In the genomic region with DNA sequence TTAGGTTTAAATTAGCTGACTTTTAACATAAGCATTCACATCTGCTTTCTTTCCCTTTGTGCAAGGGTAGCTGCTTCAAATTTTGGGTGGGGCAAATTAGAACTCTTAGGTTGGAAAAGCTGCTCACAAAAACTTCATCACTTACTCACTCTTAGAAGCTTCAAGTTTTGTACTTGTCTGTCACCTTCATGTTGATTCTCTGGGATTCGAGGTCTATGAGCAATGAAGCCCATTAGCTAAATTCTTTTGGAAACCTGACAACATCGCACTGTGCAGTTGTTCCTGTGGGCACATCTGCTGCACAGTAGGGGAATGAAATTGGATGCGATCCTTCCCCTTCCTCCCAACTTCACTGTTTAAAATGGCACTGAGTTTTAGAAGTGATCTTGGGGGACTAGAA, we compare ENCODE assay signal across 16 cellular contexts.
DNase-seq lines count a peak whose midpoint lies in the region; ATAC-seq and TF ChIP-seq lines count a peak whose summit lies in the region.
"Had no signal": no experiment of that assay in that cellular context is flagged by ENCODE, and none has a peak within 500 bp of the region (broad histone marks: within the 10 kb centered on the region; RNA-seq: fewer than 3 reads in every experiment).

No MANE protein-coding gene starts in this region.

- H3K27me3 Mint-ChIP-seq in nephron progenitor cell (ENCODE audit: low read depth, poor library complexity) = no peaks in the 10 kb centered on the region
- H3K27me3 Mint-ChIP-seq in effector memory CD8-positive, alpha-beta T cell = no peaks in the 10 kb centered on the region

- WGBS in sigmoid colon, 2 donors = 91 to 96% methylated on average over 3 of the region's 3 CpGs

- H3K36me3 ChIP-seq in sigmoid colon = no peaks in the 10 kb centered on the region

- no peaks in the 10 kb centered on the region for H3K36me3 Mint-ChIP-seq in nephron progenitor cell (ENCODE audit: low read depth)
- H3K36me3 Mint-ChIP-seq in effector memory CD8-positive, alpha-beta T cell (ENCODE audit: insufficient read depth) = no peaks in the 10 kb centered on the region
- H3K36me3 Mint-ChIP-seq: CD14-positive monocyte had no signal

- H3K27ac ChIP-seq in sigmoid colon = no peak overlapping the region
- H3K27ac ChIP-seq: KMS-11 had no signal

- H3K9me3 ChIP-seq in sigmoid colon = no peaks in the 10 kb centered on the region

- peak; percentile 22 for DNase-seq in AG20443 (ENCODE audit: low spot score)
- peak; percentile 59 for DNase-seq in HFF-Myc (ENCODE audit: extremely low read depth, low read depth)
- peak; percentile 51 for DNase-seq in astrocyte of the spinal cord (ENCODE audit: low read depth, low spot score)
- DNase-seq in nephron progenitor cell = no peak
- no peak for DNase-seq in sigmoid colon
- DNase-seq in GM03348 (ENCODE audit: low spot score) = no peak
- DNase-seq in effector memory CD8-positive, alpha-beta T cell = no peak
- DNase-seq: MM.1S, NCI-H1105, NCI-H187, NCI-H69, SHP77 treated with DMSO at 0.1 percent for 48 hours had no signal

- no peak for TF ChIP-seq EP300 in sigmoid colon (IDR thresholded peaks at IDR 0.05)

- H3K4me3 ChIP-seq in HFF-Myc (replicated peaks; ENCODE audit: low read depth, low read length) = no peak overlapping the region
- H3K4me3 ChIP-seq in astrocyte of the spinal cord (ENCODE audit: low read depth, low read length) = no peak overlapping the region
- no peak overlapping the region for H3K4me3 ChIP-seq in sigmoid colon

- TF ChIP-seq POLR2A in sigmoid colon (IDR thresholded peaks at IDR 0.05) = no peak

- no peaks in the 10 kb centered on the region for H3K9me3 Mint-ChIP-seq in nephron progenitor cell
- no peaks in the 10 kb centered on the region for H3K9me3 Mint-ChIP-seq in effector memory CD8-positive, alpha-beta T cell

- no peaks in the 10 kb centered on the region for H3K27me3 ChIP-seq in sigmoid colon

- in situ Hi-C loops in astrocyte of the spinal cord (cut with HindIII; ENCODE audit: low sequenced_read_pairs) = no loop called here

- H3K4me1 Mint-ChIP-seq in nephron progenitor cell = peaks cover 68% of the 10 kb centered on the region
- no peaks in the 10 kb centered on the region for H3K4me1 Mint-ChIP-seq in effector memory CD8-positive, alpha-beta T cell (ENCODE audit: low read depth in 2 of 2)
- H3K4me1 Mint-ChIP-seq: CD14-positive monocyte had no signal

- no peak for ATAC-seq in HG03159 (IDR thresholded peaks at IDR 0.05; ENCODE audit: unreplicated experiment)
- ATAC-seq in effector memory CD8-positive, alpha-beta T cell (replicated peaks) = no peak
- ATAC-seq: HCT116 had no signal

- no peaks in the 10 kb centered on the region for H3K4me1 ChIP-seq in sigmoid colon

- TF ChIP-seq CTCF in HFF-Myc (IDR thresholded peaks at IDR 0.05; ENCODE audit: low read depth, low read length, missing control alignments) = no peak
- TF ChIP-seq CTCF in astrocyte of the spinal cord (IDR thresholded peaks at IDR 0.05; ENCODE audit: low read depth, low read length) = no peak
- TF ChIP-seq CTCF in nephron progenitor cell (IDR thresholded peaks at IDR 0.05) = no peak
- no peak for TF ChIP-seq CTCF in sigmoid colon (IDR thresholded peaks at IDR 0.05)

- intact Hi-C loops in sigmoid colon (cut with DNase I) = no loop called here

- peak overlapping the region; percentile 33 for H3K27ac Mint-ChIP-seq in nephron progenitor cell
- no peak overlapping the region for H3K27ac Mint-ChIP-seq in effector memory CD8-positive, alpha-beta T cell
- H3K27ac Mint-ChIP-seq: CD14-positive monocyte had no signal

- H3K4me3 Mint-ChIP-seq in nephron progenitor cell = no peak overlapping the region
- H3K4me3 Mint-ChIP-seq in effector memory CD8-positive, alpha-beta T cell = no peak overlapping the region
- H3K4me3 Mint-ChIP-seq: CD14-positive monocyte had no signal

Comparison
In these comparisons a context has a peak if more than half of its experiments do, and no peak if none do; other contexts are left out.
1. DNase-seq: peak in AG20443 (single experiment), HFF-Myc (single experiment) and astrocyte of the spinal cord (single experiment); none in nephron progenitor cell (single experiment), sigmoid colon (single experiment), GM03348 (single experiment) and effector memory CD8-positive, alpha-beta T cell (0 of 3).